Comparison of ENCODE assay signal across 8 cellular contexts in genomic region chr2:124027182-124027581, GRCh38. TPM values are rescaled to one million over a fixed set of nuclear protein-coding genes. Genes with fewer than 3 reads are reported as not detected.
A peak's percentile ranks its signal among the peaks of the same experiment; 100 is the strongest.
DNase-seq lines count a peak whose midpoint lies in the region; FAIRE-seq and TF ChIP-seq lines count a peak whose summit lies in the region.

No MANE protein-coding gene starts in this region.

- no peak for TF ChIP-seq POLR2A in H54 (IDR thresholded peaks at IDR 0.05; ENCODE audit: low read depth, low read length)

- H3K4me2 ChIP-seq in Loucy (ENCODE audit: low read depth, low read length, poor library complexity, severe bottlenecking): no peak overlapping the region

- DNase-seq in GM06990 (ENCODE audit: extremely low read depth, insufficient read length) (no peak), H54 (ENCODE audit: insufficient read length, low spot score) (peak; percentile 33), OCI-M1 (lab: John Stamatoyannopoulos, UW) (peak; percentile 94), endodermal cell (peak; percentile 62), nephron progenitor cell (peak; percentile 27), T-helper 9 cell (no peak), T-helper 1 cell (no peak)

- no peaks in the 10 kb centered on the region for H4K20me1 ChIP-seq in Loucy (ENCODE audit: insufficient read depth, low read length, poor library complexity, severe bottlenecking)

- no peak overlapping the region for H3K4me3 Mint-ChIP-seq in endodermal cell
- H3K4me3 Mint-ChIP-seq in nephron progenitor cell: no peak overlapping the region

- peak; percentile 62 for TF ChIP-seq CTCF in GM06990 (IDR thresholded peaks at IDR 0.05; ENCODE audit: insufficient read depth, low read length, poor library complexity, severe bottlenecking)
- peak; percentile 77 for TF ChIP-seq CTCF in Loucy (conservative IDR thresholded peaks at IDR 0.05; ENCODE audit: low read length)
- TF ChIP-seq CTCF in endodermal cell (conservative IDR thresholded peaks at IDR 0.05): peak; percentile 89
- TF ChIP-seq CTCF in nephron progenitor cell (IDR thresholded peaks at IDR 0.05): peak; percentile 72

- no peaks in the 10 kb centered on the region for H3F3A ChIP-seq in Loucy (ENCODE audit: low read depth)

- no peaks in the 10 kb centered on the region for H3K9me3 ChIP-seq in Loucy (ENCODE audit: insufficient read depth, low read depth, low read length)
- no peaks in the 10 kb centered on the region for H3K9me3 ChIP-seq in endodermal cell (ENCODE audit: control insufficient read depth, low read length)

- no peak overlapping the region for H3K27ac ChIP-seq in endodermal cell (ENCODE audit: low read depth, low read length)

- no peaks in the 10 kb centered on the region for H3K79me2 ChIP-seq in Loucy (ENCODE audit: insufficient read depth, low read length)

- H3K36me3 ChIP-seq in GM06990 (ENCODE audit: control insufficient read depth, insufficient read depth, low read length) (no peaks in the 10 kb centered on the region), Loucy (ENCODE audit: insufficient read depth, low read length) (no peaks in the 10 kb centered on the region), endodermal cell (ENCODE audit: control insufficient read depth, insufficient read depth, low read length) (no peaks in the 10 kb centered on the region)

- H3K27me3 ChIP-seq in GM06990 (replicated peaks; ENCODE audit: control insufficient read depth, insufficient read depth, low read length): no peaks in the 10 kb centered on the region
- H3K27me3 ChIP-seq in Loucy (ENCODE audit: insufficient read depth, low read length, poor library complexity, severe bottlenecking): no peaks in the 10 kb centered on the region
- H3K27me3 ChIP-seq in endodermal cell (ENCODE audit: control insufficient read depth, insufficient read depth, low read length, poor library complexity, severe bottlenecking): peaks cover 46% of the 10 kb centered on the region

- H3K27me3 Mint-ChIP-seq in endodermal cell (ENCODE audit: insufficient read depth) (peaks cover 49% of the 10 kb centered on the region), nephron progenitor cell (ENCODE audit: low read depth, poor library complexity) (peaks cover 55% of the 10 kb centered on the region)

- H3K36me3 Mint-ChIP-seq in endodermal cell (ENCODE audit: low read depth) (no peaks in the 10 kb centered on the region), nephron progenitor cell (ENCODE audit: low read depth) (no peaks in the 10 kb centered on the region)

- H3K9me2 ChIP-seq in Loucy (replicated peaks; ENCODE audit: low read depth, low read length): no peaks in the 10 kb centered on the region

- H3K4me3 ChIP-seq in GM06990 (replicated peaks; ENCODE audit: low read depth, low read length) (no peak overlapping the region), Loucy (ENCODE audit: low read length, poor library complexity, severe bottlenecking) (no peak overlapping the region), endodermal cell (ENCODE audit: low read length) (no peak overlapping the region)

- H3K9me3 Mint-ChIP-seq in endodermal cell (no peaks in the 10 kb centered on the region), nephron progenitor cell (no peaks in the 10 kb centered on the region)

- no peak overlapping the region for H3K9ac ChIP-seq in Loucy (ENCODE audit: low read depth, low read length, poor library complexity, severe bottlenecking)
- H3K9ac ChIP-seq in endodermal cell (ENCODE audit: extremely low read depth, low read length, poor library complexity, severe bottlenecking): no peak overlapping the region

- 0% methylated on average over 2 of the region's 4 CpGs for WGBS in endodermal cell (ENCODE audit: insufficient coverage in 1 of 2, insufficient read length in 1 of 2), 2 experiments

- no peak overlapping the region for H3K27ac Mint-ChIP-seq in endodermal cell
- no peak overlapping the region for H3K27ac Mint-ChIP-seq in nephron progenitor cell

- peak; percentile 69 for FAIRE-seq in H54 (lab: Jason Lieb, UNC)

- H2AFZ ChIP-seq in Loucy (ENCODE audit: low read length): no peak overlapping the region

- H3K4me1 Mint-ChIP-seq in endodermal cell (peaks cover 12% of the 10 kb centered on the region), nephron progenitor cell (peaks cover 17% of the 10 kb centered on the region)

- H3K4me1 ChIP-seq in Loucy (ENCODE audit: insufficient read depth, low read length, poor library complexity, severe bottlenecking) (peaks cover 4% of the 10 kb centered on the region), endodermal cell (ENCODE audit: control insufficient read depth, insufficient read depth, low read length) (peaks cover 4% of the 10 kb centered on the region)

RNA-seq across cellular contexts. Expression of gene CNTNAP5, which starts 2.1 kb away (rescaled TPM):
- 1 to 10 TPM in 1 of 2 donors, under 1 TPM in 1; 0.70 to 4.4 TPM for total RNA-seq in endodermal cell
- 0.46 TPM for polyA plus RNA-seq in endodermal cell (2013, experiment 1 of 2)
- 0.37 TPM for polyA plus RNA-seq in endodermal cell (2013, experiment 2 of 2)

Comparison
In these comparisons a context has a peak if more than half of its experiments do, and no peak if none do; other contexts are left out.
1. DNase-seq: peak in H54 (single experiment), OCI-M1 (single experiment), endodermal cell (single experiment) and nephron progenitor cell (single experiment); none in GM06990 (single experiment), T-helper 9 cell (single experiment) and T-helper 1 cell (0 of 5).
2. Peak in every context shown above with its lines, with median percentiles within 50 percentile points of each other: CTCF ChIP-seq.